In genomic region chr7:93890464-93891068, GRCh38 we compare ENCODE assay signal across 8 cellular contexts. TPM values are rescaled to one million over a fixed set of nuclear protein-coding genes. Genes with fewer than 3 reads are reported as not detected.
DNase-seq lines count a peak whose midpoint lies in the region; ATAC-seq and TF ChIP-seq lines count a peak whose summit lies in the region.

TFPI2 (minus strand) TSS chr7:93890753; CDS start chr7:93890678, 75 bp downstream.

- no peaks in the 10 kb centered on the region for H3K36me3 ChIP-seq in OCI-LY1 (ENCODE audit: insufficient read depth, low read length)
- H3K36me3 ChIP-seq in duodenal mucosa (ENCODE audit: control insufficient read depth in 1 of 2, insufficient read depth in 2 of 2, low read length in 2 of 2): no peaks in the 10 kb centered on the region
- no peaks in the 10 kb centered on the region for H3K36me3 ChIP-seq in mesenchymal stem cell (ENCODE audit: control insufficient read depth in 1 of 2, insufficient read depth in 2 of 2, low read depth in 1 of 2, low read length in 2 of 2)
- H3K36me3 ChIP-seq in thoracic aorta: no peaks in the 10 kb centered on the region

- H2AK5ac ChIP-seq in mesenchymal stem cell (ENCODE audit: low read length, severe bottlenecking): no peak within 1 kb of the TSS

- H3K79me2 ChIP-seq in OCI-LY1 (ENCODE audit: insufficient read depth, low read length): no peaks in the 10 kb centered on the region

- H3K9ac ChIP-seq in OCI-LY1 (ENCODE audit: low read length): peak within 1 kb of the TSS; percentile 45; the same call in 1 of the 2 replicates
- H3K9ac ChIP-seq in duodenal mucosa (ENCODE audit: low read depth in 1 of 2, low read length in 2 of 2): no peak within 1 kb of the TSS
- H3K9ac ChIP-seq in mesenchymal stem cell (ENCODE audit: low read length): peak within 1 kb of the TSS; percentile 77

- H3K23ac ChIP-seq in mesenchymal stem cell (ENCODE audit: low read length in 2 of 2): no peak within 1 kb of the TSS

- peak within 1 kb of the TSS; percentile 82 for H3K4me2 ChIP-seq in OCI-LY1 (ENCODE audit: low read length)
- H3K4me2 ChIP-seq in mesenchymal stem cell (ENCODE audit: low read length, poor library complexity, severe bottlenecking): peak within 1 kb of the TSS; percentile 99

- no peaks in the 10 kb centered on the region for H4K20me1 ChIP-seq in OCI-LY1 (ENCODE audit: insufficient read depth, low read length)

- H3K79me1 ChIP-seq in mesenchymal stem cell (replicated peaks; ENCODE audit: low read length, poor library complexity, severe bottlenecking): no peaks in the 10 kb centered on the region

- H3K27ac ChIP-seq in OCI-LY1 (ENCODE audit: low read depth, low read length, poor library complexity, severe bottlenecking) (no peak within 1 kb of the TSS), duodenal mucosa (ENCODE audit: low read depth, low read length) (no peak within 1 kb of the TSS), mesenchymal stem cell (ENCODE audit: low read length, poor library complexity, severe bottlenecking) (peak within 1 kb of the TSS; percentile 50), thoracic aorta (no peak within 1 kb of the TSS)

- ATAC-seq in GM21723 (IDR thresholded peaks at IDR 0.05; ENCODE audit: unreplicated experiment) (peak; percentile 57), thoracic aorta (ENCODE audit: insufficient number of reproducible peaks, low FRiP score, low read depth) (peak; percentile 55)

- H3F3A ChIP-seq in OCI-LY1 (ENCODE audit: insufficient read depth, low read length): no peaks in the 10 kb centered on the region

- TF ChIP-seq CTCF in OCI-LY1 (IDR thresholded peaks at IDR 0.05; ENCODE audit: low read length): no peak
- no peak for TF ChIP-seq CTCF in thoracic aorta (IDR thresholded peaks at IDR 0.05)

- H3K9me2 ChIP-seq in OCI-LY1 (ENCODE audit: low read depth, low read length): no peaks in the 10 kb centered on the region

- H3K4me3 ChIP-seq in OCI-LY1 (ENCODE audit: low read depth, low read length, poor library complexity, severe bottlenecking) (peak within 1 kb of the TSS; percentile 64), duodenal mucosa (ENCODE audit: low read depth in 1 of 2, low read length in 2 of 2) (peak within 1 kb of the TSS; percentile 52 to 56), mesenchymal stem cell (ENCODE audit: insufficient read depth in 1 of 2, low read depth in 1 of 2, low read length in 2 of 2) (peak within 1 kb of the TSS; percentile 82), thoracic aorta (peak within 1 kb of the TSS; percentile 85)

- H2BK120ac ChIP-seq in mesenchymal stem cell (ENCODE audit: low read depth, low read length): peak within 1 kb of the TSS; percentile 34

- H2BK12ac ChIP-seq in mesenchymal stem cell (ENCODE audit: low read length in 2 of 2): peak within 1 kb of the TSS; percentile 39 to 45

- DNase-seq in EH (ENCODE audit: low read depth) (peak; percentile 63), mesenchymal stem cell (peak; percentile 79), thoracic aorta (ENCODE audit: low spot score) (peak; percentile 13), activated gamma-delta T cell treated with Interleukin-2 at 50 U/mL for 16 hours (no peak), NCI-H146 treated with DMSO at 0.1 percent for 48 hours (lab: John Stamatoyannopoulos, UW; ENCODE audit: unreplicated experiment) (no peak)

- no peaks in the 10 kb centered on the region for H3K9me3 ChIP-seq in OCI-LY1 (ENCODE audit: low read length)
- no peaks in the 10 kb centered on the region for H3K9me3 ChIP-seq in duodenal mucosa (ENCODE audit: control insufficient read depth in 1 of 2, low read length in 2 of 2)
- H3K9me3 ChIP-seq in mesenchymal stem cell (ENCODE audit: control insufficient read depth, low read length): no peaks in the 10 kb centered on the region
- no peaks in the 10 kb centered on the region for H3K9me3 ChIP-seq in thoracic aorta

- peak within 1 kb of the TSS; percentile 82 for H4K8ac ChIP-seq in mesenchymal stem cell (ENCODE audit: low read length)

- peak within 1 kb of the TSS; percentile 23 for H2BK15ac ChIP-seq in mesenchymal stem cell (ENCODE audit: low read depth, poor library complexity, severe bottlenecking)

- peak within 1 kb of the TSS; percentile 71 to 86 for H3K18ac ChIP-seq in mesenchymal stem cell (ENCODE audit: low read depth in 1 of 2, low read length in 2 of 2)

- WGBS in mesenchymal stem cell: under 1% methylated on average over 45 of the region's 49 CpGs

- peak within 1 kb of the TSS in 1 of 2 experiments; percentile 64 for H3K4ac ChIP-seq in mesenchymal stem cell (ENCODE audit: low read depth in 1 of 2, low read length in 2 of 2)

- H3K27me3 ChIP-seq in OCI-LY1 (ENCODE audit: insufficient read depth, low read length): no peaks in the 10 kb centered on the region
- H3K27me3 ChIP-seq in duodenal mucosa (ENCODE audit: control insufficient read depth in 1 of 2, insufficient read depth in 2 of 2, low read length in 2 of 2): peaks cover 3 to 4% of the 10 kb centered on the region in 2 donors
- no peaks in the 10 kb centered on the region for H3K27me3 ChIP-seq in mesenchymal stem cell (ENCODE audit: control insufficient read depth in 1 of 2, insufficient read depth in 1 of 2, low read length in 2 of 2)
- H3K27me3 ChIP-seq in thoracic aorta (replicated peaks; ENCODE audit: insufficient read depth): no peaks in the 10 kb centered on the region

- H2AFZ ChIP-seq in OCI-LY1 (ENCODE audit: low read length) (no peak within 1 kb of the TSS), mesenchymal stem cell (ENCODE audit: low read depth, low read length) (peak within 1 kb of the TSS; percentile 87)

- peak within 1 kb of the TSS; percentile 27 for H4K91ac ChIP-seq in mesenchymal stem cell (ENCODE audit: low read length)

- peaks cover 20% of the 10 kb centered on the region for H3K4me1 ChIP-seq in OCI-LY1 (ENCODE audit: insufficient read depth, low read length, severe bottlenecking)
- H3K4me1 ChIP-seq in duodenal mucosa (ENCODE audit: control insufficient read depth in 1 of 2, insufficient read depth in 2 of 2, low read length in 2 of 2): no peaks in the 10 kb centered on the region
- no peaks in the 10 kb centered on the region for H3K4me1 ChIP-seq in mesenchymal stem cell (ENCODE audit: control insufficient read depth, insufficient read depth, low read depth, low read length)
- no peaks in the 10 kb centered on the region for H3K4me1 ChIP-seq in thoracic aorta (ENCODE audit: control insufficient read depth in 1 of 2, low read depth in 2 of 2)

- no peak within 1 kb of the TSS for H2BK5ac ChIP-seq in mesenchymal stem cell (ENCODE audit: low read depth, low read length, poor library complexity, severe bottlenecking)

- no peak within 1 kb of the TSS for H3K14ac ChIP-seq in mesenchymal stem cell (ENCODE audit: low read length in 2 of 2)

RNA-seq across cellular contexts. Expression of gene TFPI2, which starts in this region (rescaled TPM):
- polyA plus RNA-seq in mesenchymal stem cell (2013, experiment 1 of 2): 405 TPM
- polyA plus RNA-seq in mesenchymal stem cell (2013, experiment 2 of 2): 418 TPM
- 10 to 100 TPM; 19.8 to 23.7 TPM for total RNA-seq in thoracic aorta

Comparison
In these comparisons a context has a peak if more than half of its experiments do, and no peak if none do; other contexts are left out.
1. DNase-seq: peak in EH (single experiment), mesenchymal stem cell (single experiment) and thoracic aorta (single experiment); none in activated gamma-delta T cell treated with Interleukin-2 at 50 U/mL for 16 hours (single experiment) and NCI-H146 treated with DMSO at 0.1 percent for 48 hours (single experiment).
2. H3K9ac ChIP-seq: peak in OCI-LY1 (single experiment) and mesenchymal stem cell (single experiment); none in duodenal mucosa (0 of 2).
3. Peak in every context shown above with its lines, with median percentiles within 50 percentile points of each other: H3K4me3 ChIP-seq.